ENCODE assay signal across 8 cellular contexts in the genomic region with DNA sequence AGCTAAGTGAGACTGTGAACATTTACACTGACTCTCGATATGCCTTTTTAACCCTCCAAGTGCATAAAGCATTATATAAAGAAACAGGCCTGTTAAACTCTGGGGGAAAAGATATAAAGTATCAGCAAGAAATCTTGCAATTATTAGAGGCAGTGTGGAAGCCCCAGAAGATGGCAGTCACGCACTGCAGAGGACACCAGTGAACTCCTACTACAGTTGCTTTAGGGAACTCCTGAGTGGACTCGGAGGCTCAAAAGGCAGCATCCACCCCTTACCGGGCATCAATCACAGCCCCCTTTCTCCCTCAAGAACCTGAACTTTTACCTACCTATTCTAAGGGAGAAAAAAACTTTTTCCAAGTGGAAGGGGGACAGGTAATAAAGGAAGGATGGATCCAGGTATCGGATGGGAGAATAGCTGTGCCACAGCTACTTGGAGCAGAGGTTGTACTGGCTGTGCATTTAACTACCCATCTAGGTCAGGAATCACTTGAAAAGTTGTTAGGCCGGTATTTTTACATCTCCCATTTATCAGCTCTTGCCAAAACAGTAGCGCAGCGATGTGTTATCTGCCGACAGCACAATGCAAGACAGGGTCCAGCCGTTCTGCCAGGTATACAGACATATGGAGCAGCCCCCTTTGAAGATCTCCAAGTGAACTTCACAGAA.
DNase-seq lines count a peak whose midpoint lies in the region; ATAC-seq, FAIRE-seq and TF ChIP-seq lines count a peak whose summit lies in the region.

No MANE protein-coding gene starts in this region.

- H3K27me3 Mint-ChIP-seq in nephron progenitor cell (ENCODE audit: low read depth, poor library complexity) = no peaks in the 10 kb centered on the region

- H3K4me1 ChIP-seq in OCI-LY7 (ENCODE audit: insufficient read depth, low read length, poor library complexity, severe bottlenecking) (peaks cover 12% of the 10 kb centered on the region), A673 (ENCODE audit: insufficient read depth, low read length, poor library complexity, severe bottlenecking) (no peaks in the 10 kb centered on the region)

- H3K4me3 Mint-ChIP-seq in nephron progenitor cell = no peak overlapping the region

- no peak overlapping the region for H3K4me3 ChIP-seq in OCI-LY7 (ENCODE audit: low read depth, low read length, poor library complexity, severe bottlenecking)
- H3K4me3 ChIP-seq in choroid plexus epithelial cell (ENCODE audit: low read depth, low read length) = no peak overlapping the region
- no peak overlapping the region for H3K4me3 ChIP-seq in A673 (ENCODE audit: low read depth, low read length, poor library complexity, severe bottlenecking)

- H3K9me2 ChIP-seq in OCI-LY7 (ENCODE audit: insufficient read depth, low read length) = no peaks in the 10 kb centered on the region

- H3K4me2 ChIP-seq in OCI-LY7 (ENCODE audit: low read length) = no peak overlapping the region

- peak; percentile 90 for TF ChIP-seq CTCF in OCI-LY7 (conservative IDR thresholded peaks at IDR 0.05; ENCODE audit: low read length)
- peak; percentile 61 for TF ChIP-seq CTCF in choroid plexus epithelial cell (conservative IDR thresholded peaks at IDR 0.05; ENCODE audit: low read depth, low read length)
- peak; percentile 56 for TF ChIP-seq CTCF in nephron progenitor cell (IDR thresholded peaks at IDR 0.05)
- TF ChIP-seq CTCF in A673 (conservative IDR thresholded peaks at IDR 0.05; ENCODE audit: low read depth, low read length) = no peak

- intact Hi-C loops in OCI-LY7 (cut with micrococcal nuclease; ENCODE audit: unreplicated experiment) (loop anchor here (1.0 to 10.0 kb wide), 2 partner anchors 113 to 252 kb away; no protein-coding TSS in a partner anchor), A673 (cut with micrococcal nuclease; ENCODE audit: unreplicated experiment) (no loop called here)

- no peaks in the 10 kb centered on the region for H3K4me1 Mint-ChIP-seq in nephron progenitor cell

- no peak for FAIRE-seq in GM19239 (lab: Jason Lieb, UNC)

- in situ Hi-C loops in G401 (cut with HindIII; ENCODE audit: low sequenced_read_pairs) = no loop called here

- H3K9me3 ChIP-seq in OCI-LY7 (ENCODE audit: low read length) (no peaks in the 10 kb centered on the region), A673 (ENCODE audit: low read depth, low read length, poor library complexity, severe bottlenecking) (peaks cover 27% of the 10 kb centered on the region)

- peaks cover 18% of the 10 kb centered on the region for H3K9me3 Mint-ChIP-seq in nephron progenitor cell

- no peaks in the 10 kb centered on the region for H3K79me2 ChIP-seq in OCI-LY7 (ENCODE audit: insufficient read depth, low read depth, low read length)

- no peaks in the 10 kb centered on the region for H4K20me1 ChIP-seq in OCI-LY7 (ENCODE audit: insufficient read depth, low read length)

- no peak overlapping the region; the same call in 1 of the 2 replicates for H2AFZ ChIP-seq in OCI-LY7 (ENCODE audit: low read length)

- H3K36me3 Mint-ChIP-seq in nephron progenitor cell (ENCODE audit: low read depth) = no peaks in the 10 kb centered on the region

- ATAC-seq in esophagus mucosa = no peak

- H3K27me3 ChIP-seq in A673 (replicated peaks; ENCODE audit: insufficient read depth, low read depth, low read length, poor library complexity) = no peaks in the 10 kb centered on the region

- CTCF ChIA-PET in OCI-LY7 (lab: Charles Lee; ENCODE audit: unreplicated experiment) = no interaction called here
- CTCF ChIA-PET in A673 (lab: Charles Lee) = no interaction called here

- no peak overlapping the region for H3K27ac Mint-ChIP-seq in nephron progenitor cell

- no TSS peak for BruUV-seq in OCI-LY7 (replicated peaks; lab: Mats Ljungman, UMichigan)
- no TSS peak for BruUV-seq in A673 (replicated peaks; lab: Mats Ljungman, UMichigan)

- H3K27ac ChIP-seq in OCI-LY7 (ENCODE audit: low read depth, low read length, poor library complexity, severe bottlenecking) (no peak overlapping the region), A673 (ENCODE audit: low read depth, low read length, poor library complexity, severe bottlenecking) (no peak overlapping the region)

- POLR2A ChIA-PET in OCI-LY7 (lab: Charles Lee) = no interaction called here
- POLR2A ChIA-PET in A673 (lab: Charles Lee; ENCODE audit: low non-redundant PET) = no interaction called here

- DNase-seq in G401 (ENCODE audit: low spot score) (peak; percentile 41), OCI-LY7 (ENCODE audit: low spot score) (peak; percentile 77), choroid plexus epithelial cell (ENCODE audit: low read depth) (peak; percentile 42), nephron progenitor cell (peak; percentile 38), A673 (ENCODE audit: low spot score) (no peak), dedifferentiated amniotic fluid mesenchymal stem cell (ENCODE audit: extremely low spot score) (no peak), GM19239 (ENCODE audit: insufficient read length, low spot score) (no peak)

- H3K36me3 ChIP-seq in OCI-LY7 (ENCODE audit: insufficient read depth, low read length) = no peaks in the 10 kb centered on the region
- no peaks in the 10 kb centered on the region for H3K36me3 ChIP-seq in A673 (ENCODE audit: insufficient read depth, low read length, poor library complexity, severe bottlenecking)

Comparison
In these comparisons a context has a peak if more than half of its experiments do, and no peak if none do; other contexts are left out.
1. DNase-seq: peak in G401 (single experiment), OCI-LY7 (single experiment), choroid plexus epithelial cell (single experiment) and nephron progenitor cell (single experiment); none in A673 (single experiment), dedifferentiated amniotic fluid mesenchymal stem cell (single experiment) and GM19239 (single experiment).